2 cellular contexts compared by ENCODE assay signal in the genomic region with DNA sequence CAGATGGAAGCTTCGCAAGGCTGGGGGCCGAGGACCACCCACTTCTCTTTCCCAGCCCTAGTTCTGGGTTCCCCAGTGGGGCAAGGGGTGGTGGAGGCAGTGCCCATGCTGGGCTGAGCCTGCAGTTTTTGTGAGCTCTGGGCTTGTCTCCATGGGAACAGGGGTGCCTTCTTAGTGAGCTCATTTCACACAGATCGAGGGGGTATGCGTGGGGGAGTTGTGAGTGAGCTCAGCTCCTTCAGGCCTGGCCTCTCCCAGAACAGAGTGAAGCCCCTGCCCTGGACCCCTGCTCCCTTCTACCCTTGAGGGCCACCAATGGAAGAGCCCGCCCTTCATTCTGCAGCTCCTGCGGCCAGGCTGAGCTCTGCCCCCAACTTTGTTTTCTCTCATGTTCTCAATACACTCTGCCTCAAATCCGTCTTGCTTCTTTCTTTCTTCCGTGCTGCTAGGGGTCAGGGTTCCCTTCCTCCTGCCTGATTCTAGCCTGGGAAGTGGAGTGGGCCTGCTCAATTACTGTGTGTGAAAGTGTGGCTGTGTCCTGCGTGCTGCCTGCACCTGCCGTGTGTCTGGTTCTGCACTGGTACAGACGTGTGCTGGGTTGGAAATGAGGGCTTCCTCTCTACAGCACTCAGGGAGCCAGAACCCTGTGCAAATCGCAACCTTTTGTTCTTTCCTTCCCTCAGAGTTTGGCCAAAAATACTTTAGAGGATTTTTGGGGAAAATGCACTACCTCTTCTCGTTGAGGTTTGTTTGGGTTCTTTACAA.
TF ChIP-seq lines count a peak whose summit lies in the region.

No MANE protein-coding gene starts in this region.

TF ChIP-seq in IMR-90, 13 proteins besides CTCF, POLR2A, EP300 and RAD21:
- TF ChIP-seq MAFK (IDR thresholded peaks at IDR 0.05; ENCODE audit: low read depth, low read length) (no peak), MAZ (IDR thresholded peaks at IDR 0.05; ENCODE audit: borderline replicate concordance, low read depth, low read length) (no peak), RCOR1 (IDR thresholded peaks at IDR 0.05; ENCODE audit: insufficient replicate concordance, low read length) (no peak), SMC3 (IDR thresholded peaks at IDR 0.05; ENCODE audit: low read depth, low read length) (no peak), RFX5 (IDR thresholded peaks at IDR 0.05; ENCODE audit: low read depth, low read length) (no peak), FOS (IDR thresholded peaks at IDR 0.05; ENCODE audit: low read depth, low read length) (no peak), CHD1 (IDR thresholded peaks at IDR 0.05; ENCODE audit: low read depth, low read length) (no peak), MXI1 (IDR thresholded peaks at IDR 0.05; ENCODE audit: borderline replicate concordance, low read depth, low read length) (no peak), CEBPB (IDR thresholded peaks at IDR 0.05; ENCODE audit: low read depth, low read length) (no peak), BHLHE40 (IDR thresholded peaks at IDR 0.05; ENCODE audit: low read depth, low read length) (no peak), NFE2L2 (IDR thresholded peaks at IDR 0.05; ENCODE audit: low read depth, low read length) (no peak)
- TF ChIP-seq, protein P1, sequence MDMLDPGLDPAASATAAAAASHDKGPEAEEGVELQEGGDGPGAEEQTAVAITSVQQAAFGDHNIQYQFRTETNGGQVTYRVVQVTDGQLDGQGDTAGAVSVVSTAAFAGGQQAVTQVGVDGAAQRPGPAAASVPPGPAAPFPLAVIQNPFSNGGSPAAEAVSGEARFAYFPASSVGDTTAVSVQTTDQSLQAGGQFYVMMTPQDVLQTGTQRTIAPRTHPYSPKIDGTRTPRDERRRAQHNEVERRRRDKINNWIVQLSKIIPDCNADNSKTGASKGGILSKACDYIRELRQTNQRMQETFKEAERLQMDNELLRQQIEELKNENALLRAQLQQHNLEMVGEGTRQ (IDR thresholded peaks at IDR 0.05; ENCODE audit: low read depth, low read length): no peak
- TF ChIP-seq, protein P2, sequence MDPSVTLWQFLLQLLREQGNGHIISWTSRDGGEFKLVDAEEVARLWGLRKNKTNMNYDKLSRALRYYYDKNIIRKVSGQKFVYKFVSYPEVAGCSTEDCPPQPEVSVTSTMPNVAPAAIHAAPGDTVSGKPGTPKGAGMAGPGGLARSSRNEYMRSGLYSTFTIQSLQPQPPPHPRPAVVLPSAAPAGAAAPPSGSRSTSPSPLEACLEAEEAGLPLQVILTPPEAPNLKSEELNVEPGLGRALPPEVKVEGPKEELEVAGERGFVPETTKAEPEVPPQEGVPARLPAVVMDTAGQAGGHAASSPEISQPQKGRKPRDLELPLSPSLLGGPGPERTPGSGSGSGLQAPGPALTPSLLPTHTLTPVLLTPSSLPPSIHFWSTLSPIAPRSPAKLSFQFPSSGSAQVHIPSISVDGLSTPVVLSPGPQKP (IDR thresholded peaks at IDR 0.05; ENCODE audit: borderline replicate concordance, low read depth, low read length): no peak

TF ChIP-seq in GM12891, 5 proteins besides CTCF, POLR2A, EP300 and RAD21:
- no peak for TF ChIP-seq TAF1 (IDR thresholded peaks at IDR 0.05; ENCODE audit: low read depth, low read length)
- no peak for TF ChIP-seq POU2F2 (IDR thresholded peaks at IDR 0.05; ENCODE audit: low read depth, low read length)
- TF ChIP-seq SPI1 (IDR thresholded peaks at IDR 0.05; ENCODE audit: low read depth, low read length): no peak
- TF ChIP-seq POLR2AphosphoS5 (IDR thresholded peaks at IDR 0.05; ENCODE audit: low read depth, low read length): no peak
- no peak for TF ChIP-seq PAX5 (IDR thresholded peaks at IDR 0.05; ENCODE audit: insufficient read depth, low read length, severe bottlenecking)
